16 cellular contexts compared by ENCODE assay signal in genomic region chr14:103667671-103668070, GRCh38. TPM values are rescaled to one million over a fixed set of nuclear protein-coding genes. Genes with fewer than 3 reads are reported as not detected.
A peak's percentile ranks its signal among the peaks of the same experiment; 100 is the strongest.
DNase-seq lines count a peak whose midpoint lies in the region; ATAC-seq and TF ChIP-seq lines count a peak whose summit lies in the region.
"Had no signal": no experiment of that assay in that cellular context is flagged by ENCODE, and none has a peak within 500 bp of the region (broad histone marks: within the 10 kb centered on the region; RNA-seq: fewer than 3 reads in every experiment).

No MANE protein-coding gene starts in this region.

- no peaks in the 10 kb centered on the region for H3K9me3 Mint-ChIP-seq in activated T-cell treated with anti-CD3 and anti-CD28 coated beads, Interleukin-2, amount 50 U/mL, for 24 hours
- H3K9me3 Mint-ChIP-seq in activated T-cell treated with anti-CD3 and anti-CD28 coated beads, Interleukin-2, amount 50 U/mL, for 4 hours: no peaks in the 10 kb centered on the region
- no peaks in the 10 kb centered on the region for H3K9me3 Mint-ChIP-seq in activated T-helper 17 cell treated with anti-CD3 and anti-CD28 coated beads, Interleukin-2, amount 50 U/mL, for 72 hours
- H3K9me3 Mint-ChIP-seq in chondrocyte (ENCODE audit: low read depth): no peaks in the 10 kb centered on the region
- H3K9me3 Mint-ChIP-seq: CD4-positive, alpha-beta memory T cell; GM23338; H9 had no signal

- peak overlapping the region; percentile 11 for H3K27ac Mint-ChIP-seq in activated T-cell treated with anti-CD3 and anti-CD28 coated beads, Interleukin-2, amount 50 U/mL, for 24 hours
- no peak overlapping the region for H3K27ac Mint-ChIP-seq in activated T-helper 17 cell treated with anti-CD3 and anti-CD28 coated beads, Interleukin-2, amount 50 U/mL, for 72 hours
- peak overlapping the region; percentile 12 for H3K27ac Mint-ChIP-seq in chondrocyte (ENCODE audit: unreplicated experiment)
- H3K27ac Mint-ChIP-seq: GM23338 had no signal

- no peaks in the 10 kb centered on the region for H3K27me3 Mint-ChIP-seq in activated T-cell treated with anti-CD3 and anti-CD28 coated beads, Interleukin-2, amount 50 U/mL, for 24 hours
- H3K27me3 Mint-ChIP-seq in activated T-cell treated with anti-CD3 and anti-CD28 coated beads, Interleukin-2, amount 50 U/mL, for 4 hours (ENCODE audit: low read depth): no peaks in the 10 kb centered on the region
- no peaks in the 10 kb centered on the region for H3K27me3 Mint-ChIP-seq in activated T-helper 17 cell treated with anti-CD3 and anti-CD28 coated beads, Interleukin-2, amount 50 U/mL, for 72 hours
- no peaks in the 10 kb centered on the region for H3K27me3 Mint-ChIP-seq in chondrocyte (ENCODE audit: low read depth)
- H3K27me3 Mint-ChIP-seq: CD4-positive, alpha-beta memory T cell had no signal

- H3K36me3 Mint-ChIP-seq in activated T-cell treated with anti-CD3 and anti-CD28 coated beads, Interleukin-2, amount 50 U/mL, for 24 hours (ENCODE audit: low read depth): peaks cover 84% of the 10 kb centered on the region
- H3K36me3 Mint-ChIP-seq in activated T-cell treated with anti-CD3 and anti-CD28 coated beads, Interleukin-2, amount 50 U/mL, for 4 hours (ENCODE audit: insufficient read depth): peaks cover 32% of the 10 kb centered on the region
- H3K36me3 Mint-ChIP-seq in activated T-helper 17 cell treated with anti-CD3 and anti-CD28 coated beads, Interleukin-2, amount 50 U/mL, for 72 hours (ENCODE audit: low read depth): peaks cover 93% of the 10 kb centered on the region
- peaks cover 27% of the 10 kb centered on the region for H3K36me3 Mint-ChIP-seq in chondrocyte (ENCODE audit: low read depth)

- H3K36me3 ChIP-seq in right atrium auricular region: peaks cover 92% of the 10 kb centered on the region

- H3K4me1 Mint-ChIP-seq in activated T-cell treated with anti-CD3 and anti-CD28 coated beads, Interleukin-2, amount 50 U/mL, for 24 hours (ENCODE audit: low read depth): peaks cover 4% of the 10 kb centered on the region
- no peaks in the 10 kb centered on the region for H3K4me1 Mint-ChIP-seq in activated T-cell treated with anti-CD3 and anti-CD28 coated beads, Interleukin-2, amount 50 U/mL, for 4 hours (ENCODE audit: low read depth)
- no peaks in the 10 kb centered on the region for H3K4me1 Mint-ChIP-seq in activated T-helper 17 cell treated with anti-CD3 and anti-CD28 coated beads, Interleukin-2, amount 50 U/mL, for 72 hours
- H3K4me1 Mint-ChIP-seq in chondrocyte (ENCODE audit: low read depth): peaks cover 30% of the 10 kb centered on the region
- H3K4me1 Mint-ChIP-seq: GM23338, H9 had no signal

- ATAC-seq in activated T-cell treated with anti-CD3 and anti-CD28 coated beads, Interleukin-2, amount 50 U/mL, for 4 hours: no peak
- peak; percentile 62 for ATAC-seq in activated T-helper 17 cell treated with anti-CD3 and anti-CD28 coated beads, Interleukin-2, amount 50 U/mL, for 72 hours (replicated peaks)
- ATAC-seq: GM23338, HCT116 had no signal

- DNase-seq in activated T-cell treated with anti-CD3 and anti-CD28 coated beads, Interleukin-2, amount 50 U/mL, for 24 hours: no peak
- DNase-seq in activated T-cell treated with anti-CD3 and anti-CD28 coated beads, Interleukin-2, amount 50 U/mL, for 4 hours: no peak
- DNase-seq in chondrocyte (ENCODE audit: low spot score) (no peak), right atrium auricular region (ENCODE audit: low spot score) (no peak), mesenteric fat pad (ENCODE audit: low spot score) (no peak)
- DNase-seq: C1 segment of cervical spinal cord; Calu3; CD4-positive, alpha-beta memory T cell; COR-L47; DMS53; DMS79 treated with DMSO at 0.1 percent for 48 hours; GF-D8; H9 had no signal

- no peaks in the 10 kb centered on the region for H3K27me3 ChIP-seq in right atrium auricular region

- no peaks in the 10 kb centered on the region for H3K9me3 ChIP-seq in right atrium auricular region

- TF ChIP-seq CTCF in chondrocyte (IDR thresholded peaks at IDR 0.05) (no peak), right atrium auricular region (IDR thresholded peaks at IDR 0.05) (no peak)

- H3K27ac ChIP-seq in right atrium auricular region: no peak overlapping the region

- no peak overlapping the region for H3K4me3 ChIP-seq in right atrium auricular region
- H3K4me3 ChIP-seq: GM23338 had no signal

- no peaks in the 10 kb centered on the region for H3K4me1 ChIP-seq in right atrium auricular region

- no peak overlapping the region for H3K4me3 Mint-ChIP-seq in activated T-cell treated with anti-CD3 and anti-CD28 coated beads, Interleukin-2, amount 50 U/mL, for 24 hours
- no peak overlapping the region for H3K4me3 Mint-ChIP-seq in activated T-cell treated with anti-CD3 and anti-CD28 coated beads, Interleukin-2, amount 50 U/mL, for 4 hours
- H3K4me3 Mint-ChIP-seq in activated T-helper 17 cell treated with anti-CD3 and anti-CD28 coated beads, Interleukin-2, amount 50 U/mL, for 72 hours: no peak overlapping the region
- H3K4me3 Mint-ChIP-seq in chondrocyte (ENCODE audit: unreplicated experiment): no peak overlapping the region
- H3K4me3 Mint-ChIP-seq: CD4-positive, alpha-beta memory T cell; GM23338; H9 had no signal

RNA-seq across cellular contexts. Expression of gene KLC1, which starts 38.7 kb away (rescaled TPM):
- total RNA-seq in activated T-cell treated with anti-CD3 and anti-CD28 coated beads, Interleukin-2, amount 50 U/mL, for 4 hours: 100 to 1,000 TPM; 102 to 127 (median 110) TPM
- total RNA-seq in activated T-helper 17 cell treated with anti-CD3 and anti-CD28 coated beads, Interleukin-2, amount 50 U/mL, for 72 hours: 100 to 1,000 TPM; 135 to 137 TPM
- total RNA-seq in chondrocyte (188 to 226 TPM (median 190 TPM) in 3 replicates), right atrium auricular region (100 to 1,000 TPM; 185 to 201 TPM), mesenteric fat pad (200 TPM)

RNA-seq across cellular contexts. Expression of gene XRCC3, which starts 47.6 kb away (rescaled TPM):
- total RNA-seq in activated T-cell treated with anti-CD3 and anti-CD28 coated beads, Interleukin-2, amount 50 U/mL, for 4 hours: 10 to 100 TPM; 60.6 to 74.0 (median 69.5) TPM
- total RNA-seq in activated T-helper 17 cell treated with anti-CD3 and anti-CD28 coated beads, Interleukin-2, amount 50 U/mL, for 72 hours: 10 to 100 TPM; 36.4 to 62.4 TPM
- total RNA-seq in chondrocyte (3.4 to 9.9 TPM (median 6.6 TPM) in 3 replicates), right atrium auricular region (1 to 10 TPM; 2.1 to 3.6 TPM), mesenteric fat pad (6.3 TPM)

RNA-seq across cellular contexts. Expression of gene ZFYVE21, which starts 47.9 kb away (rescaled TPM):
- 10 to 100 TPM; 13.6 to 19.1 (median 13.7) TPM for total RNA-seq in activated T-cell treated with anti-CD3 and anti-CD28 coated beads, Interleukin-2, amount 50 U/mL, for 4 hours
- total RNA-seq in activated T-helper 17 cell treated with anti-CD3 and anti-CD28 coated beads, Interleukin-2, amount 50 U/mL, for 72 hours: 10 to 100 TPM; 18.2 to 20.6 TPM
- total RNA-seq in chondrocyte (68.6 to 84.3 TPM (median 68.6 TPM) in 3 replicates), right atrium auricular region (10 to 100 TPM; 43.7 to 71.6 TPM), mesenteric fat pad (57.4 TPM)
